ENCODE assay signal across 10 cellular contexts in the genomic region with DNA sequence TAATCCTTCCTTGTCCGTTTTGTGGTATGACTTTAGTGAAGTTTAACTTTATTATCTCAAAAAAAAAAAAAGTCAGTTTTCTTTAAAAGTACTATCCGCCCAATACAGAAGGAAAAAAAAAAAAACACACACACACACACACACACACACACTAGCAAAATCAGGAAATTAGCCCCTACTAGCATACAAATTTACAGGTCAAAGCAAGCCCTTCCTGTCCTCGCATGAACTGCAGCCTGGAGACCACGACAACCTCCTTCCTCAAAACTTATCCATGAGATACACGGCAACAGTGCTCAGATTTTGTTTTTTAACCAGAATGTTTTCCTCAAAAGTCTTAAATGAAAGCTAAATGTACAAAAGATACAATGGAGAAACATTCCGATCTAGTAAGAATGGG. TPM values are rescaled to one million over a fixed set of nuclear protein-coding genes. Genes with fewer than 3 reads are reported as not detected.
A peak's percentile ranks its signal among the peaks of the same experiment; 100 is the strongest.
DNase-seq lines count a peak whose midpoint lies in the region; ATAC-seq and TF ChIP-seq lines count a peak whose summit lies in the region.
"Had no signal": no experiment of that assay in that cellular context is flagged by ENCODE, and none has a peak within 500 bp of the region (broad histone marks: within the 10 kb centered on the region; RNA-seq: fewer than 3 reads in every experiment).

No MANE protein-coding gene starts in this region.

- peaks cover 16% of the 10 kb centered on the region for H3K4me1 ChIP-seq in skeletal muscle satellite cell (ENCODE audit: control insufficient read depth, insufficient read depth, low read length)

- H3K27me3 Mint-ChIP-seq in activated CD8-positive, alpha-beta T cell treated with anti-CD3 and anti-CD28 coated beads for 36 hours, result no peaks in the 10 kb centered on the region
- no peaks in the 10 kb centered on the region for H3K27me3 Mint-ChIP-seq in activated CD8-positive, alpha-beta T cell treated with anti-CD3 and anti-CD28 coated beads, Interleukin-2, amount 10 ng/mL, durations not matched to agents 7 days and 5 days (ENCODE audit: low read depth)

- H3K4me1 Mint-ChIP-seq in activated CD8-positive, alpha-beta T cell treated with anti-CD3 and anti-CD28 coated beads for 36 hours (ENCODE audit: low read depth), result peaks cover 52% of the 10 kb centered on the region
- H3K4me1 Mint-ChIP-seq in activated CD8-positive, alpha-beta T cell treated with anti-CD3 and anti-CD28 coated beads, Interleukin-2, amount 10 ng/mL, durations not matched to agents 7 days and 5 days (ENCODE audit: low read depth), result peaks cover 38% of the 10 kb centered on the region

- TF ChIP-seq CTCF in activated CD8-positive, alpha-beta T cell treated with anti-CD3 and anti-CD28 coated beads for 36 hours (IDR thresholded peaks at IDR 0.05), result no peak
- TF ChIP-seq CTCF in fibroblast of pulmonary artery (IDR thresholded peaks at IDR 0.05; ENCODE audit: low read length, missing control alignments), result no peak

- H3K4me3 Mint-ChIP-seq in activated CD8-positive, alpha-beta T cell treated with anti-CD3 and anti-CD28 coated beads for 36 hours, result peak overlapping the region; percentile 4
- no peak overlapping the region for H3K4me3 Mint-ChIP-seq in activated CD8-positive, alpha-beta T cell treated with anti-CD3 and anti-CD28 coated beads, Interleukin-2, amount 10 ng/mL, durations not matched to agents 7 days and 5 days

- CTCF ChIA-PET in activated CD8-positive, alpha-beta T cell treated with anti-CD3 and anti-CD28 coated beads for 36 hours (lab: Charles Lee), result interaction anchor here (0.6 kb wide), 1 partner anchor 49 kb away, joined by 4 read pairs; no protein-coding TSS in a partner anchor
- CTCF ChIA-PET in activated CD8-positive, alpha-beta T cell treated with anti-CD3 and anti-CD28 coated beads, Interleukin-2, amount 10 ng/mL, durations not matched to agents 7 days and 5 days (lab: Charles Lee), result no interaction called here

- H3K4me3 ChIP-seq in SK-N-MC (peak overlapping the region; percentile 30), fibroblast of pulmonary artery (replicated peaks; ENCODE audit: low read depth, low read length) (no peak overlapping the region), skeletal muscle satellite cell (ENCODE audit: low read length) (no peak overlapping the region)

- peak overlapping the region; percentile 70 for H3K27ac Mint-ChIP-seq in activated CD8-positive, alpha-beta T cell treated with anti-CD3 and anti-CD28 coated beads for 36 hours
- H3K27ac Mint-ChIP-seq in activated CD8-positive, alpha-beta T cell treated with anti-CD3 and anti-CD28 coated beads, Interleukin-2, amount 10 ng/mL, durations not matched to agents 7 days and 5 days, result no peak overlapping the region

- H3K27me3 ChIP-seq in skeletal muscle satellite cell (ENCODE audit: control insufficient read depth, insufficient read depth, low read length), result no peaks in the 10 kb centered on the region

- H3K9me3 ChIP-seq in SK-N-MC (ENCODE audit: low read depth, low read length) (no peaks in the 10 kb centered on the region), skeletal muscle satellite cell (replicated peaks; ENCODE audit: low read length) (no peaks in the 10 kb centered on the region)

- H3K9me3 Mint-ChIP-seq in activated CD8-positive, alpha-beta T cell treated with anti-CD3 and anti-CD28 coated beads for 36 hours, result no peaks in the 10 kb centered on the region
- H3K9me3 Mint-ChIP-seq in activated CD8-positive, alpha-beta T cell treated with anti-CD3 and anti-CD28 coated beads, Interleukin-2, amount 10 ng/mL, durations not matched to agents 7 days and 5 days (ENCODE audit: insufficient read depth), result no peaks in the 10 kb centered on the region

- POLR2A ChIA-PET in activated CD8-positive, alpha-beta T cell treated with anti-CD3 and anti-CD28 coated beads for 36 hours (lab: Charles Lee), result no interaction called here
- POLR2A ChIA-PET in activated CD8-positive, alpha-beta T cell treated with anti-CD3 and anti-CD28 coated beads, Interleukin-2, amount 10 ng/mL, durations not matched to agents 7 days and 5 days (lab: Charles Lee), result interaction anchor here (1.0 kb wide), 1 partner anchor 24 kb away, joined by 3 read pairs; no protein-coding TSS in a partner anchor

- peaks cover 17% of the 10 kb centered on the region for H3K36me3 Mint-ChIP-seq in activated CD8-positive, alpha-beta T cell treated with anti-CD3 and anti-CD28 coated beads for 36 hours (ENCODE audit: low read depth)
- H3K36me3 Mint-ChIP-seq in activated CD8-positive, alpha-beta T cell treated with anti-CD3 and anti-CD28 coated beads, Interleukin-2, amount 10 ng/mL, durations not matched to agents 7 days and 5 days (ENCODE audit: low read depth), result peaks cover 24% of the 10 kb centered on the region

- H3K9ac ChIP-seq in SK-N-MC (ENCODE audit: insufficient read length), result no peak overlapping the region
- no peak overlapping the region for H3K9ac ChIP-seq in skeletal muscle satellite cell (ENCODE audit: low read depth, low read length)

- intact Hi-C loops in activated CD8-positive, alpha-beta T cell treated with anti-CD3 and anti-CD28 coated beads for 36 hours (cut with micrococcal nuclease), result no loop called here

- peak overlapping the region; percentile 45 for H3K4me2 ChIP-seq in skeletal muscle satellite cell (ENCODE audit: low read length)

- peak overlapping the region; percentile 46; the same call in 1 of the 2 replicates for H3K27ac ChIP-seq in SK-N-MC

- no peak for ATAC-seq in activated CD8-positive, alpha-beta T cell treated with anti-CD3 and anti-CD28 coated beads for 36 hours
- no peak for ATAC-seq in activated CD8-positive, alpha-beta T cell treated with anti-CD3 and anti-CD28 coated beads, Interleukin-2, amount 10 ng/mL, durations not matched to agents 7 days and 5 days
- no peak for ATAC-seq in HG03095 (IDR thresholded peaks at IDR 0.05; ENCODE audit: unreplicated experiment)

- DNase-seq in activated CD8-positive, alpha-beta T cell treated with anti-CD3 and anti-CD28 coated beads for 36 hours, result no peak
- DNase-seq in activated CD8-positive, alpha-beta T cell treated with anti-CD3 and anti-CD28 coated beads, Interleukin-2, amount 10 ng/mL, durations not matched to agents 7 days and 5 days, result no peak
- DNase-seq in SK-N-MC (ENCODE audit: low read depth, low spot score) (no peak), fibroblast of pulmonary artery (ENCODE audit: low read depth) (peak; percentile 25), cortex of kidney (lab: John Stamatoyannopoulos, UW) (no peak), midbrain (lab: John Stamatoyannopoulos, UW) (no peak)
- DNase-seq: activated CD4-positive, alpha-beta T cell treated with anti-CD3 and anti-CD28 coated beads, Interleukin-2, amount 50 U/mL, for 1 hour; effector CD8-positive, alpha-beta T cell had no signal

- H3K36me3 ChIP-seq in SK-N-MC (ENCODE audit: insufficient read depth, low read length) (peaks cover 7% of the 10 kb centered on the region; the same call in 1 of the 2 replicates), skeletal muscle satellite cell (ENCODE audit: insufficient read depth, low read length) (peaks cover 11% of the 10 kb centered on the region)

RNA-seq across cellular contexts. Expression of a gene that starts 16.2 kb away (rescaled TPM):
- 100 to 1,000 TPM; 123 TPM for total RNA-seq in activated CD8-positive, alpha-beta T cell treated with anti-CD3 and anti-CD28 coated beads for 36 hours
- 100 to 1,000 TPM; 160 to 161 TPM for total RNA-seq in activated CD8-positive, alpha-beta T cell treated with anti-CD3 and anti-CD28 coated beads, Interleukin-2, amount 10 ng/mL, durations not matched to agents 7 days and 5 days
- 42.2 and 46.6 TPM in 2 replicates for total RNA-seq in skeletal muscle satellite cell (2012; rRNA removed)

RNA-seq across cellular contexts. Expression of a gene that starts 17.9 kb away (rescaled TPM):
- 10 to 100 TPM; 45.0 to 48.6 TPM for total RNA-seq in activated CD8-positive, alpha-beta T cell treated with anti-CD3 and anti-CD28 coated beads for 36 hours
- total RNA-seq in activated CD8-positive, alpha-beta T cell treated with anti-CD3 and anti-CD28 coated beads, Interleukin-2, amount 10 ng/mL, durations not matched to agents 7 days and 5 days, result 10 to 100 TPM; 22.4 to 24.1 TPM
- 12.7 and 14.2 TPM in 2 replicates for total RNA-seq in skeletal muscle satellite cell (2012; rRNA removed)
